Comparison of ENCODE assay signal across 8 cellular contexts in the genomic region with DNA sequence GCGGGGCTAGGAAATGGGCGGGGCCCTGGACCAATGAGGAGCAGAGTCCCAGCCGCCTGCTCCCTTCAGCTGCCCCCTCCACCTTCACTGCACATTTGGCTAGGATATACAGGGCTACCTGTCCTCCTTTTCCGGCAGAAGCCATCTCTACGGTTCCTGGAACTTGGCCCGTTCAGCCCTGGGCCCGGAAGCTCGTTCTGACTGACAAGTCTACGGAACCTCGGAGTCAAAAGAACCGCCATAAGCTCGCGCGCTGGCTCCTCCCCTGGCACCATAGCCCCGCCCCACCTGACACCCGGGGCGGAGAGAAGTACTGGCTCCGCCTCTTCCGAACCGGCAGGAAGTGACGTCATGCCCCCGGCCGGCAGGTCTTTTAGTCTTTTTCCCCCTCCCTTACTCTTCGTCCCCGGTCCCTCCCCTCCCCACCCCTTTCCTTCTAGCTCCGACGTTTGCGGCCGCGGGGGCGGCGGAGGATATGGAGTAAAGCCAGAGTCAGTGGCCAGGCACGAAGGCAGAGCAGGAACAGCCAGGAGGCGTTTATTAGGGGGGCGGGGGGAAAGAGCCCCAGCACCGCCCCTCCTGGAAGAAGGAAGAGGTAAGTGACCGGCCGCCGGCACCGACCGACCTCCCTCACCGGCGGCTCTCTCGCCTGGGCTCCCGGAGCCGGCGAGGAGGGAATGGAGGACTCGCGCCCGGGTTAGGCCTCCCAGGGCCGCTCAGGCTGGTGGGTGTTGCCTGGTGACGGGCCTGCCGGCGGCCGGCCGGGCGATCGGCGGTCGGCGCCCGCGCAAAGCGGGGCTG. TPM values are rescaled to one million over a fixed set of nuclear protein-coding genes. Genes with fewer than 3 reads are reported as not detected.
A peak's percentile ranks its signal among the peaks of the same experiment; 100 is the strongest.
DNase-seq lines count a peak whose midpoint lies in the region; ATAC-seq and TF ChIP-seq lines count a peak whose summit lies in the region.

A gene (minus strand): TSS at position 278 of the 801 bp plus-strand sequence. CDS start 3 bp downstream, at position 275.
A gene with protein sequence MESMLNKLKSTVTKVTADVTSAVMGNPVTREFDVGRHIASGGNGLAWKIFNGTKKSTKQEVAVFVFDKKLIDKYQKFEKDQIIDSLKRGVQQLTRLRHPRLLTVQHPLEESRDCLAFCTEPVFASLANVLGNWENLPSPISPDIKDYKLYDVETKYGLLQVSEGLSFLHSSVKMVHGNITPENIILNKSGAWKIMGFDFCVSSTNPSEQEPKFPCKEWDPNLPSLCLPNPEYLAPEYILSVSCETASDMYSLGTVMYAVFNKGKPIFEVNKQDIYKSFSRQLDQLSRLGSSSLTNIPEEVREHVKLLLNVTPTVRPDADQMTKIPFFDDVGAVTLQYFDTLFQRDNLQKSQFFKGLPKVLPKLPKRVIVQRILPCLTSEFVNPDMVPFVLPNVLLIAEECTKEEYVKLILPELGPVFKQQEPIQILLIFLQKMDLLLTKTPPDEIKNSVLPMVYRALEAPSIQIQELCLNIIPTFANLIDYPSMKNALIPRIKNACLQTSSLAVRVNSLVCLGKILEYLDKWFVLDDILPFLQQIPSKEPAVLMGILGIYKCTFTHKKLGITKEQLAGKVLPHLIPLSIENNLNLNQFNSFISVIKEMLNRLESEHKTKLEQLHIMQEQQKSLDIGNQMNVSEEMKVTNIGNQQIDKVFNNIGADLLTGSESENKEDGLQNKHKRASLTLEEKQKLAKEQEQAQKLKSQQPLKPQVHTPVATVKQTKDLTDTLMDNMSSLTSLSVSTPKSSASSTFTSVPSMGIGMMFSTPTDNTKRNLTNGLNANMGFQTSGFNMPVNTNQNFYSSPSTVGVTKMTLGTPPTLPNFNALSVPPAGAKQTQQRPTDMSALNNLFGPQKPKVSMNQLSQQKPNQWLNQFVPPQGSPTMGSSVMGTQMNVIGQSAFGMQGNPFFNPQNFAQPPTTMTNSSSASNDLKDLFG (plus strand): TSS at position 376 of the 801 bp plus-strand sequence. CDS start 15,794 bp downstream, outside the sequence.

- no peaks in the 10 kb centered on the region for H3K27me3 ChIP-seq in thymus (ENCODE audit: control insufficient read depth, insufficient read depth)

- no peaks in the 10 kb centered on the region for H3K9me3 Mint-ChIP-seq in osteocyte (ENCODE audit: unreplicated experiment)

- H3K4me3 ChIP-seq in GM12864 (ENCODE audit: low read depth, low read length) (peak within 1 kb of the TSS; percentile 100), thymus (ENCODE audit: low read length) (peak within 1 kb of the TSS; percentile 99)

- H3K27ac ChIP-seq in thymus (ENCODE audit: low read depth) = peak within 1 kb of the TSS; percentile 94

- peaks cover 32% of the 10 kb centered on the region for H3K4me1 Mint-ChIP-seq in osteocyte (ENCODE audit: unreplicated experiment)

- intact Hi-C loops in head of caudate nucleus (cut with DNase I) = no loop called here

- no peak for TF ChIP-seq CTCF in GM12864 (IDR thresholded peaks at IDR 0.05; ENCODE audit: low read depth, low read length, missing control alignments)
- TF ChIP-seq CTCF in osteocyte (IDR thresholded peaks at IDR 0.05) = no peak

- no peaks in the 10 kb centered on the region for H3K9me3 ChIP-seq in thymus (ENCODE audit: control insufficient read depth)

- H3K36me3 ChIP-seq in thymus (ENCODE audit: control insufficient read depth, insufficient read depth) = no peaks in the 10 kb centered on the region

- no peaks in the 10 kb centered on the region for H3K36me3 Mint-ChIP-seq in osteocyte (ENCODE audit: unreplicated experiment)

- peaks cover 3% of the 10 kb centered on the region for H3K4me1 ChIP-seq in thymus (ENCODE audit: control insufficient read depth, insufficient read depth, low read length)

- ATAC-seq in HG02678 (IDR thresholded peaks at IDR 0.05; ENCODE audit: unreplicated experiment) = peak; percentile 89

- under 1% methylated on average over 64 of the region's 64 CpGs for WGBS in thymus

- DNase-seq in GM12864 (ENCODE audit: low read depth) (peak; percentile 71), NCI-H1105 treated with DMSO at 0.1 percent for 48 hours (lab: John Stamatoyannopoulos, UW) (peak; percentile 93), SKM-1 treated with dmso at 0.1 percent for 144 hours (lab: John Stamatoyannopoulos, UW; ENCODE audit: unreplicated experiment) (peak; percentile 72), head of caudate nucleus (peak; percentile 96 to 99 (median 98)), osteocyte (ENCODE audit: extremely low spot score, unreplicated experiment) (peak; percentile 98)
- peak; percentile 89 for DNase-seq in activated naive CD8-positive, alpha-beta T cell treated with anti-CD3 and anti-CD28 coated beads, Interleukin-2, amount 50 U/mL, for 16 hours (ENCODE audit: low read depth, low spot score)

- H3K27me3 Mint-ChIP-seq in osteocyte (ENCODE audit: unreplicated experiment) = no peaks in the 10 kb centered on the region

- H3K27ac Mint-ChIP-seq in osteocyte (ENCODE audit: unreplicated experiment) = peak within 1 kb of the TSS; percentile 98

- peak within 1 kb of the TSS; percentile 99 for H3K4me3 Mint-ChIP-seq in osteocyte (ENCODE audit: unreplicated experiment)

RNA-seq across cellular contexts. Expression of the first gene that starts in this region (rescaled TPM):
- 1.4 TPM in 2 replicates for total RNA-seq in osteocyte
- polyA plus RNA-seq in thymus = 0.94 TPM

RNA-seq across cellular contexts. Expression of the second gene that starts in this region (rescaled TPM):
- 47.3 and 48.4 TPM in 2 replicates for total RNA-seq in osteocyte
- polyA plus RNA-seq in thymus = 22.4 TPM

Comparison
In these comparisons a context has a peak if more than half of its experiments do, and no peak if none do; other contexts are left out.
1. Peak in every context shown above with its lines: DNase-seq, ATAC-seq, H3K4me3 ChIP-seq and H3K27ac ChIP-seq.